7 cellular contexts compared by ENCODE assay signal in the genomic region with DNA sequence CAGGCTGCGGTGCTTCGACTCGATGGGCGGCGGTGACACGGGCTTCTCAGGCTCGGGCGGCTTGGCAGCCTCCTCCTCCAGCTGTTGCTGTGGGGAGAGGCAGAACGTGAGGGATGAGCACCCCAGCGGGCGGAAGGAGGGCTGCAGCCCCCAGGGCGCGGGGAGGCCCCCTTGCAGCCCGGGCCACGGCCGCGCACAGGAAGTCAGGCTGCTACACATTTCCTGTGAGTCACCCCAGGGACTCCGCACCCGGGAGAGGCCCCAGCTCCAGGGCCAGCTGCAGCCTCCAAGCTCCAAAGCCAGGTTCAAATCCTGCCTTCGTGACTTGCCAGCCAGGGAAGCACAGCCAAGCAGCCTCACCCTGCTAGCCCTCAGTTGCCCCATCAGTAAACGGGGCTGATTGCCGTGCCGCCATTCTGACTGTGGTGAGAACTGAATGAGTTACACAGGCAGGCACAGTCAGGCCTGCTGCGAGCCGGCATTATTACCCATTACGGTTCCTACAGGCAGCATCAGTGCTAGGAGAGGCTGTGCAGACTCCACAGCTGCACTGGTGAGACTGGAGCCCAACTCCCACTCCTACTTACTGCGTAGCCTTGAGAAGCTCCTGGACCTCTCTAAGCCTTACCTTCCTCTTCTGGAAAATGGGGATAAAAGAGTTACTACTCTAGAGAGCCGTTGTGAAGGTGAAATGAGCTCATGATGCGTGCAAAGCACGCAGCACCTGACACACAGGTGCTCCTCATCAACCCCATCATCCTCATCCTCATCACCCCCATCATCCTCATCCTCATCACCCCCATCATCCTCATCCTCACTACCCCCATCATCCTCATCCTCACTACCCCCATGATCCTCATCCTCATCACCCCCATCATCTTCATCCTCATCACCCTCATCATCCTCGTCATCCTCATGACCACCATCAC.
A peak's percentile ranks its signal among the peaks of the same experiment; 100 is the strongest.
DNase-seq lines count a peak whose midpoint lies in the region; ATAC-seq and TF ChIP-seq lines count a peak whose summit lies in the region.

No MANE protein-coding gene starts in this region.

- H3K4me3 Mint-ChIP-seq in natural killer cell: peak overlapping the region; percentile 81

- H3K27me3 Mint-ChIP-seq in natural killer cell (ENCODE audit: low read depth in 2 of 2): no peaks in the 10 kb centered on the region

- H3K27me3 ChIP-seq in upper lobe of right lung: no peaks in the 10 kb centered on the region

- H3K27ac Mint-ChIP-seq in activated naive CD4-positive, alpha-beta T cell treated with anti-CD3 and anti-CD28 coated beads, Interleukin-2, amount 50 U/mL, for 72 hours: peak overlapping the region in 1 of 2 donors; percentile 45
- H3K27ac Mint-ChIP-seq in natural killer cell: peak overlapping the region; percentile 87 to 94

- peaks cover 40 to 48% of the 10 kb centered on the region in 2 donors for H3K36me3 Mint-ChIP-seq in activated naive CD4-positive, alpha-beta T cell treated with anti-CD3 and anti-CD28 coated beads, Interleukin-2, amount 50 U/mL, for 72 hours
- no peaks in the 10 kb centered on the region for H3K36me3 Mint-ChIP-seq in natural killer cell

- peaks cover 42 to 70% of the 10 kb centered on the region in 2 donors for H3K4me1 Mint-ChIP-seq in natural killer cell

- peaks cover 8 to 18% of the 10 kb centered on the region in 2 donors for H3K9me3 Mint-ChIP-seq in activated naive CD4-positive, alpha-beta T cell treated with anti-CD3 and anti-CD28 coated beads, Interleukin-2, amount 50 U/mL, for 72 hours
- H3K9me3 Mint-ChIP-seq in natural killer cell: peaks cover 0 to 2% of the 10 kb centered on the region in 2 donors

- H3K36me3 ChIP-seq in upper lobe of right lung: peaks cover 68% of the 10 kb centered on the region

- H3K4me3 ChIP-seq in upper lobe of right lung: peak overlapping the region; percentile 14

- peaks cover 4% of the 10 kb centered on the region for H3K9me3 ChIP-seq in upper lobe of right lung

- TF ChIP-seq CTCF in natural killer cell (IDR thresholded peaks at IDR 0.05) (peak; percentile 57), upper lobe of right lung (IDR thresholded peaks at IDR 0.05) (no peak)

- intact Hi-C loops in natural killer cell (cut with micrococcal nuclease) (loop anchor here (1.0 to 5.0 kb wide), 4 partner anchors 9 to 119 kb away; no protein-coding TSS in a partner anchor), upper lobe of right lung (cut with DNase I) (no loop called here)

- peak; percentile 95 for ATAC-seq in GM19035 (IDR thresholded peaks at IDR 0.05; ENCODE audit: unreplicated experiment)
- peak; percentile 93 for ATAC-seq in HG03097 (IDR thresholded peaks at IDR 0.05; ENCODE audit: low FRiP score, unreplicated experiment)
- peak; percentile 98 to 99 for ATAC-seq in activated naive CD4-positive, alpha-beta T cell treated with anti-CD3 and anti-CD28 coated beads, Interleukin-2, amount 50 U/mL, for 72 hours
- peak; percentile 94 to 99 (median 98) for ATAC-seq in natural killer cell
- peak; percentile 79 for ATAC-seq in upper lobe of right lung

- H3K4me1 ChIP-seq in upper lobe of right lung: peaks cover 10% of the 10 kb centered on the region

- DNase-seq in SW 1271 (lab: John Stamatoyannopoulos, UW) (peak; percentile 87 to 91), natural killer cell (peak; percentile 88), upper lobe of right lung (no peak), globus pallidus (ENCODE audit: low spot score) (no peak)
- DNase-seq in activated naive CD4-positive, alpha-beta T cell treated with anti-CD3 and anti-CD28 coated beads, Interleukin-2, amount 50 U/mL, for 72 hours (ENCODE audit: low spot score in 2 of 2): peak; percentile 82 to 91

- peak overlapping the region; percentile 58 for H3K27ac ChIP-seq in upper lobe of right lung

Comparison
In these comparisons a context has a peak if more than half of its experiments do, and no peak if none do; other contexts are left out.
1. DNase-seq: peak in SW 1271 (2 of 2), activated naive CD4-positive, alpha-beta T cell treated with anti-CD3 and anti-CD28 coated beads, Interleukin-2, amount 50 U/mL, for 72 hours (2 of 2) and natural killer cell (single experiment); none in upper lobe of right lung (single experiment) and globus pallidus (single experiment).
2. Peak in every context shown above with its lines, with median percentiles within 50 percentile points of each other: ATAC-seq.